In the genomic region with DNA sequence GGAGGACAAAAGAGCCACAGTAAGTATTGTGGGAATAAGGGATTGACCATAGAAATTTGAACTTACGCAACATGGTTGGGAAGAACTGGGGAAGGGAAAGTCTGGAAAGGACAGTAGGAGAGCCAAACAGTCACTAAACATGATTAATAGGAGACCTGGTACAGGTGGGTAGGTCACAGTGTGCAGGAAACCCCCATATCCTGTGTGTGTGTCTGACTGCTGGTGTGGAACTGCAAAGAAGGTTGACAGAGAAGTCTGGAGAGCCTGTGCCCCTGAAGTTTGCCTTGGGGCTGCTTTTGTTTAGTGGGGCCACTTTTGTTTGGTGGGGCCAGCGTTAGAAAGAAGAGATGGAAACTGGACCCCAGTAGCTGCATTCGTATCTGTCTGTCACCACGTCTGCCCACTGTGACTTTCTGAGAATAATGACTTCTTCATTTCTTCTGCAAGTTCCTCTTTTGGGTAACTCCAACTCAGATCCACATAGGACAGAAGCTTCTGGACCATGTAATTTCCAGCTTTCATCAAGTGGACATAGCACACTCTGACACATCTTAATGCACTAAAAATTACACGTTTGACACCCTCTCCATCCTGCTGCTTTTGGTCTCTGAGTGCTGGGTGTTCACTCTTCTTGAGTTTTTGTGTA, we compare ENCODE assay signal across 10 cellular contexts.
DNase-seq lines count a peak whose midpoint lies in the region; ATAC-seq lines count a peak whose summit lies in the region.
"Had no signal": no experiment of that assay in that cellular context is flagged by ENCODE, and none has a peak within 500 bp of the region (broad histone marks: within the 10 kb centered on the region; RNA-seq: fewer than 3 reads in every experiment).

No MANE protein-coding gene starts in this region.

- H3K4me3 Mint-ChIP-seq in immature natural killer cell: no peak overlapping the region
- H3K4me3 Mint-ChIP-seq in activated T-cell treated with anti-CD3 and anti-CD28 coated beads, Interleukin-2, amount 50 U/mL, for 72 hours: no peak overlapping the region
- H3K4me3 Mint-ChIP-seq: activated CD4-positive, alpha-beta memory T cell treated with anti-CD3 and anti-CD28 coated beads for 36 hours had no signal

- no peaks in the 10 kb centered on the region for H3K9me3 Mint-ChIP-seq in immature natural killer cell
- H3K9me3 Mint-ChIP-seq in activated T-cell treated with anti-CD3 and anti-CD28 coated beads, Interleukin-2, amount 50 U/mL, for 72 hours: no peaks in the 10 kb centered on the region
- H3K9me3 Mint-ChIP-seq: activated CD4-positive, alpha-beta memory T cell treated with anti-CD3 and anti-CD28 coated beads for 36 hours had no signal

- peaks cover 2 to 17% (median 5%) of the 10 kb centered on the region in 3 donors for H3K27me3 Mint-ChIP-seq in immature natural killer cell (ENCODE audit: low read depth in 3 of 3)
- no peaks in the 10 kb centered on the region for H3K27me3 Mint-ChIP-seq in activated T-cell treated with anti-CD3 and anti-CD28 coated beads, Interleukin-2, amount 50 U/mL, for 72 hours (ENCODE audit: low read depth)

- intact Hi-C loops in sciatic nerve (cut with DNase I): no loop called here

- no peak overlapping the region for H3K27ac Mint-ChIP-seq in immature natural killer cell
- H3K27ac Mint-ChIP-seq in activated T-cell treated with anti-CD3 and anti-CD28 coated beads, Interleukin-2, amount 50 U/mL, for 72 hours: no peak overlapping the region
- H3K27ac Mint-ChIP-seq: activated CD4-positive, alpha-beta memory T cell treated with anti-CD3 and anti-CD28 coated beads for 36 hours had no signal

- DNase-seq in sciatic nerve (ENCODE audit: low spot score) (no peak), immature natural killer cell (no peak)
- no peak for DNase-seq in activated CD8-positive, alpha-beta memory T cell treated with anti-CD3 and anti-CD28 coated beads, Interleukin-2, amount 50 U/mL, for 48 hours
- DNase-seq in activated T-cell treated with anti-CD3 and anti-CD28 coated beads, Interleukin-2, amount 50 U/mL, for 72 hours: no peak
- DNase-seq: activated CD4-positive, alpha-beta memory T cell treated with anti-CD3 and anti-CD28 coated beads for 36 hours; NCI-H1694 treated with DMSO at 0.1 percent for 48 hours; RPMI8226 had no signal

- H3K4me1 Mint-ChIP-seq in immature natural killer cell: no peaks in the 10 kb centered on the region
- H3K4me1 Mint-ChIP-seq in activated T-cell treated with anti-CD3 and anti-CD28 coated beads, Interleukin-2, amount 50 U/mL, for 72 hours (ENCODE audit: low read depth): no peaks in the 10 kb centered on the region

- no peaks in the 10 kb centered on the region for H3K36me3 Mint-ChIP-seq in immature natural killer cell
- no peaks in the 10 kb centered on the region for H3K36me3 Mint-ChIP-seq in activated T-cell treated with anti-CD3 and anti-CD28 coated beads, Interleukin-2, amount 50 U/mL, for 72 hours (ENCODE audit: insufficient read depth in 2 of 2)
- H3K36me3 Mint-ChIP-seq: activated CD4-positive, alpha-beta memory T cell treated with anti-CD3 and anti-CD28 coated beads for 36 hours had no signal

- ATAC-seq in GM19023 (IDR thresholded peaks at IDR 0.05; ENCODE audit: unreplicated experiment) (peak; percentile 78), HG02642 (IDR thresholded peaks at IDR 0.05; ENCODE audit: poor library complexity, unreplicated experiment) (peak; percentile 88), HG03565 (IDR thresholded peaks at IDR 0.05; ENCODE audit: unreplicated experiment) (peak; percentile 60), sciatic nerve (peak; percentile 41)
- no peak for ATAC-seq in activated T-cell treated with anti-CD3 and anti-CD28 coated beads, Interleukin-2, amount 50 U/mL, for 72 hours (replicated peaks in 1 of 2)

Comparison
In these comparisons a context has a peak if more than half of its experiments do, and no peak if none do; other contexts are left out.
1. ATAC-seq: peak in GM19023 (single experiment), HG02642 (single experiment), HG03565 (single experiment) and sciatic nerve (single experiment); none in activated T-cell treated with anti-CD3 and anti-CD28 coated beads, Interleukin-2, amount 50 U/mL, for 72 hours (0 of 2).